In the genomic region with DNA sequence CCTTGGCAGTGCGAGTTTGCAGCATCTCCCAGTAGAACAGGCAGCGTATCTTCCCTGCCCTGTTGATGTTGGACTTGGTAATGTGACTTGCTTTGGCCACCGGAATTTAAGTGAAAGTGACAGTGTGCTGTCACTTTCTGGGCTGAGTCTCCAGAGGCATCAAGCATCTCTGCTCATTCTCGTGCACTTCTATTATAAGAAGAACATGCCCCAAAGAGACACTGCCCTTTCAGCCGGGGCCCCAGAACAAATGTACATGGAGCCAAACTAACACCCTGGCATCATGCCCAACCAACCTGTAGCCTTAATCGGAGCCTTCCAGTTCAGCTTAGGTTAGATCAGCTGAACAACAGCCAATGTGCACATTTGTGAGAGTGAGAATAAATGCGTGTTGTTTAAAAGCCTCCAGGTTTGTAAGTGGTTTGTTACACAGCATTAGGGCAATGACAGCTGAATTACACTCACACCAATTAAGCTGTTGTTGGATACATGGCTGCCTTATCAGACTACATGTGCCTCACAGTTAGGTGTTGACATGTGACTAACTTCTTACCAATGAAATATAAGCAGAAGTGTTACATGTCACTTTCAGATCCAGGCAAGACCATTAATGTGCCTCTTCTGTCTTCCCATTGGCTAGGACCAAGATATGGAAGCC, we compare ENCODE assay signal across 17 cellular contexts.
"Had no signal": no experiment of that assay in that cellular context is flagged by ENCODE, and none has a peak within 500 bp of the region (broad histone marks: within the 10 kb centered on the region; RNA-seq: fewer than 3 reads in every experiment).

No MANE protein-coding gene starts in this region.

- H3K36me3 ChIP-seq: prostate gland, sigmoid colon, upper lobe of right lung had no signal

- H3K9me3 ChIP-seq: prostate gland, sigmoid colon, testis, upper lobe of right lung had no signal

- DNase-seq: effector memory CD4-positive, alpha-beta T cell; immature natural killer cell; naive thymus-derived CD4-positive, alpha-beta T cell; nephron progenitor cell; sigmoid colon; stimulated activated CD4-positive, alpha-beta T cell treated with anti-CD3 and anti-CD28 coated beads, Interleukin-2, amount 100 ng/mL, for 24 hours; stimulated activated CD4-positive, alpha-beta T cell treated with anti-CD3 and anti-CD28 coated beads, Interleukin-4, amount 100 ng/mL, for 4 hours; stimulated activated naive B cell treated with anti-CD40 and anti-IgM and Interleukin-4, amounts not matched to agents 10 μg/mL and 1 μg/mL and 100 μg/mL, for 72 hours; stimulated activated naive CD8-positive, alpha-beta T cell treated with anti-CD3 and anti-CD28 coated beads, Interleukin-15, amount 100 ng/mL, for 72 hours; testis; upper lobe of right lung had no signal

- H3K27ac ChIP-seq: parathyroid adenoma, prostate gland, sigmoid colon, skin epidermis, testis, tibial nerve, upper lobe of right lung had no signal

- H3K4me1 ChIP-seq: parathyroid adenoma, prostate gland, sigmoid colon, testis, tibial nerve, upper lobe of right lung had no signal

- ATAC-seq: esophagus mucosa; naive thymus-derived CD4-positive, alpha-beta T cell; stimulated activated naive B cell treated with anti-CD40 and anti-IgM and Interleukin-4, amounts not matched to agents 10 μg/mL and 1 μg/mL and 100 μg/mL, for 72 hours; stimulated activated naive CD8-positive, alpha-beta T cell treated with anti-CD3 and anti-CD28 coated beads, Interleukin-15, amount 100 ng/mL, for 72 hours; upper lobe of right lung had no signal

- H3K27me3 ChIP-seq: sigmoid colon, testis, tibial nerve, upper lobe of right lung had no signal

- FAIRE-seq: keratinocyte had no signal

- H3K4me3 ChIP-seq: prostate gland, sigmoid colon, skin epidermis, testis, tibial nerve, upper lobe of right lung had no signal
